Comparison of ENCODE assay signal across 1 cellular context in genomic region chr11:76744186-76745058, GRCh38.
TF ChIP-seq lines count a peak whose summit lies in the region.

No MANE protein-coding gene starts in this region.

TF ChIP-seq in SK-N-SH, 30 proteins besides CTCF, POLR2A, EP300 and RAD21 (continued from another document):
- TF ChIP-seq ZBTB33 (IDR thresholded peaks at IDR 0.05; ENCODE audit: borderline replicate concordance, low read depth): no peak
- TF ChIP-seq USF1 (IDR thresholded peaks at IDR 0.05; ENCODE audit: borderline replicate concordance, low read depth): no peak
